10 cellular contexts compared by ENCODE assay signal in genomic region chr4:143405197-143405730, GRCh38.
A peak's percentile ranks its signal among the peaks of the same experiment; 100 is the strongest.
DNase-seq lines count a peak whose midpoint lies in the region; ATAC-seq and TF ChIP-seq lines count a peak whose summit lies in the region.
"Had no signal": no experiment of that assay in that cellular context is flagged by ENCODE, and none has a peak within 500 bp of the region (broad histone marks: within the 10 kb centered on the region; RNA-seq: fewer than 3 reads in every experiment).

No MANE protein-coding gene starts in this region.

- no peak for TF ChIP-seq CTCF in esophagus squamous epithelium (IDR thresholded peaks at IDR 0.05)

- CTCF ChIA-PET in naive thymus-derived CD4-positive, alpha-beta T cell (lab: Charles Lee), result no interaction called here

- peak overlapping the region in 7 of 10 donors; percentile 1 to 58 (median 24) for H3K4me3 Mint-ChIP-seq in naive thymus-derived CD4-positive, alpha-beta T cell

- 29 to 35% methylated on average over 1 of the region's 1 CpG for WGBS in esophagus squamous epithelium, 2 donors

- H3K27me3 Mint-ChIP-seq in naive thymus-derived CD4-positive, alpha-beta T cell, result peaks cover 0 to 15% (median 9%) of the 10 kb centered on the region in 5 donors

- no peaks in the 10 kb centered on the region for H3K9me3 ChIP-seq in naive thymus-derived CD4-positive, alpha-beta T cell (ENCODE audit: control insufficient read depth in 2 of 3, low read length in 3 of 3)
- H3K9me3 ChIP-seq in esophagus squamous epithelium, result no peaks in the 10 kb centered on the region
- H3K9me3 ChIP-seq: SK-N-SH had no signal

- H3K36me3 ChIP-seq in naive thymus-derived CD4-positive, alpha-beta T cell (ENCODE audit: control insufficient read depth in 2 of 3, insufficient read depth in 3 of 3, low read length in 3 of 3), result no peaks in the 10 kb centered on the region
- no peaks in the 10 kb centered on the region for H3K36me3 ChIP-seq in esophagus squamous epithelium

- DNase-seq in GDM1 (lab: John Stamatoyannopoulos, UW), result peak; percentile 12
- DNase-seq in RPMI7951 (ENCODE audit: low read depth), result peak; percentile 26
- no peak for DNase-seq in naive thymus-derived CD4-positive, alpha-beta T cell
- DNase-seq in T-helper 9 cell, result no peak
- no peak for DNase-seq in NK-92 treated with Interleukin-12 subunit alpha and Interleukin-12 subunit beta, amount 100 ng/mL, for 24 hours (lab: John Stamatoyannopoulos, UW)
- DNase-seq in mucosa of gallbladder (ENCODE audit: low spot score), result no peak
- DNase-seq in esophagus squamous epithelium (lab: John Stamatoyannopoulos, UW), result no peak
- DNase-seq: mesendoderm, SK-N-SH had no signal

- H3K4me1 Mint-ChIP-seq in naive thymus-derived CD4-positive, alpha-beta T cell, result peaks cover 10 to 25% (median 18%) of the 10 kb centered on the region in 7 donors

- H3K27ac Mint-ChIP-seq in naive thymus-derived CD4-positive, alpha-beta T cell, result no peak overlapping the region

- peaks cover 0 to 1% (median 0%) of the 10 kb centered on the region in 11 donors for H3K9me3 Mint-ChIP-seq in naive thymus-derived CD4-positive, alpha-beta T cell

- peaks cover 0 to 5% of the 10 kb centered on the region in 2 donors for H3K4me1 ChIP-seq in naive thymus-derived CD4-positive, alpha-beta T cell (ENCODE audit: control insufficient read depth in 2 of 2, insufficient read depth in 2 of 2, low read length in 2 of 2)
- peaks cover 13 to 71% (median 28%) of the 10 kb centered on the region in 3 donors for H3K4me1 ChIP-seq in esophagus squamous epithelium

- no peaks in the 10 kb centered on the region for H3K36me3 Mint-ChIP-seq in naive thymus-derived CD4-positive, alpha-beta T cell

- POLR2A ChIA-PET in naive thymus-derived CD4-positive, alpha-beta T cell (lab: Charles Lee), result no interaction called here

- H3K27ac ChIP-seq in naive thymus-derived CD4-positive, alpha-beta T cell (ENCODE audit: low read depth, low read length), result no peak overlapping the region
- H3K27ac ChIP-seq in esophagus squamous epithelium, result peak overlapping the region in 2 of 4 donors; percentile 5 to 58

- no peaks in the 10 kb centered on the region for H3K27me3 ChIP-seq in naive thymus-derived CD4-positive, alpha-beta T cell (ENCODE audit: control insufficient read depth in 2 of 2, insufficient read depth in 2 of 2, low read length in 2 of 2)
- no peaks in the 10 kb centered on the region for H3K27me3 ChIP-seq in esophagus squamous epithelium

- no peak for TF ChIP-seq POLR2A in esophagus squamous epithelium (IDR thresholded peaks at IDR 0.05)

- ATAC-seq in GM21619 (IDR thresholded peaks at IDR 0.05; ENCODE audit: unreplicated experiment), result peak; percentile 23
- no peak for ATAC-seq in naive thymus-derived CD4-positive, alpha-beta T cell

- intact Hi-C loops in naive thymus-derived CD4-positive, alpha-beta T cell (cut with micrococcal nuclease), result loop anchor here in 1 of 2 donors (10.0 kb wide), 1 partner anchor 220 kb away; the partner anchor contains the start of gene USP38
- intact Hi-C loops in esophagus squamous epithelium (cut with DNase I), result no loop called here

- H3K4me3 ChIP-seq in naive thymus-derived CD4-positive, alpha-beta T cell (ENCODE audit: low read length), result no peak overlapping the region
- no peak overlapping the region for H3K4me3 ChIP-seq in esophagus squamous epithelium

Comparison
In these comparisons a context has a peak if more than half of its experiments do, and no peak if none do; other contexts are left out.
1. DNase-seq: peak in GDM1 (single experiment) and RPMI7951 (single experiment); none in naive thymus-derived CD4-positive, alpha-beta T cell (0 of 9), T-helper 9 cell (single experiment), NK-92 treated with Interleukin-12 subunit alpha and Interleukin-12 subunit beta, amount 100 ng/mL, for 24 hours (single experiment), mucosa of gallbladder (single experiment) and esophagus squamous epithelium (single experiment).